Comparison of ENCODE assay signal across 1 cellular context in the genomic region with DNA sequence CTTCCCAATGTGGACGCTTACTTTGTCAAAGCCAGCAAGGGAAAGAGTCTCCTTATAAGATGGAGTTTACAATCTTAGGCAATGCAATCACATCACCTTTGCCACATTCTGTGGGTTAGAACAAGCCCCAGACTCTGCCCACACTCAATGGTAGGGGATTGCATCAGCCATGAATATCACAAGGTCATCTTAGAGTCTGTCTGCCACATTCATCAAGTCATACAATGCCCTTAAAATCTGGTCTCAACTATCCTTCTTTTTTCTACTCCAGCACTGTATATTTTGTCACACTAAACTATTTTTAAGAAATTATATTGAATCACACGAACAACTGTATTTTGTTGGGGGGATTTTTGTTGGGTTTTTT. TPM values are rescaled to one million over a fixed set of nuclear protein-coding genes. Genes with fewer than 3 reads are reported as not detected.
"Had no signal": no experiment of that assay in that cellular context is flagged by ENCODE, and none has a peak within 500 bp of the region (broad histone marks: within the 10 kb centered on the region; RNA-seq: fewer than 3 reads in every experiment).

No MANE protein-coding gene starts in this region.

RNA-seq across cellular contexts. Expression of gene SPDYE16, which starts 57.0 kb away (rescaled TPM):
- total RNA-seq: epithelial cell of proximal tubule had no signal
